Comparison of ENCODE assay signal across 13 cellular contexts in genomic region chr9:20041717-20042116, GRCh38.
DNase-seq lines count a peak whose midpoint lies in the region; ATAC-seq and TF ChIP-seq lines count a peak whose summit lies in the region.
"Had no signal": no experiment of that assay in that cellular context is flagged by ENCODE, and none has a peak within 500 bp of the region (broad histone marks: within the 10 kb centered on the region; RNA-seq: fewer than 3 reads in every experiment).

No MANE protein-coding gene starts in this region.

- DNase-seq in activated gamma-delta T cell treated with Interleukin-2 at 50 U/mL for 16 hours (peak; percentile 28), activated gamma-delta T cell (lab: John Stamatoyannopoulos, UW) (no peak), NCI-H2081 treated with DMSO at 0.1 percent for 48 hours (lab: John Stamatoyannopoulos, UW) (peak; percentile 45), GM10248 (ENCODE audit: extremely low spot score) (no peak), NCI-H510A treated with DMSO at 0.1 percent for 48 hours (lab: John Stamatoyannopoulos, UW) (no peak)
- DNase-seq in activated CD8-positive, alpha-beta T cell treated with anti-CD3 and anti-CD28 coated beads, Interleukin-2, amount 10 ng/mL, durations not matched to agents 7 days and 5 days = no peak
- no peak for DNase-seq in stimulated activated naive CD8-positive, alpha-beta T cell treated with anti-CD3 and anti-CD28 coated beads, Interleukin-15, amount 100 ng/mL, for 72 hours
- DNase-seq in stimulated activated CD4-positive, alpha-beta T cell treated with anti-CD3 and anti-CD28 coated beads, Interleukin-1b, Interleukin-23, amount 100 ng/mL, for 48 hours = no peak
- DNase-seq: central memory CD4-positive, alpha-beta T cell; gastrocnemius medialis; NCI-H1048; ovary had no signal

- POLR2A ChIA-PET in activated CD8-positive, alpha-beta T cell treated with anti-CD3 and anti-CD28 coated beads, Interleukin-2, amount 10 ng/mL, durations not matched to agents 7 days and 5 days (lab: Charles Lee) = no interaction called here
- POLR2A ChIA-PET in GM10248 (lab: Yijun Ruan, JAX) = no interaction called here

- H3K4me1 Mint-ChIP-seq in activated CD8-positive, alpha-beta T cell treated with anti-CD3 and anti-CD28 coated beads, Interleukin-2, amount 10 ng/mL, durations not matched to agents 7 days and 5 days (ENCODE audit: low read depth) = peaks cover 52% of the 10 kb centered on the region
- peaks cover 43% of the 10 kb centered on the region for H3K4me1 Mint-ChIP-seq in stimulated activated naive CD8-positive, alpha-beta T cell treated with anti-CD3 and anti-CD28 coated beads, Interleukin-15, amount 100 ng/mL, for 72 hours

- peaks cover 16% of the 10 kb centered on the region for H3K36me3 Mint-ChIP-seq in activated CD8-positive, alpha-beta T cell treated with anti-CD3 and anti-CD28 coated beads, Interleukin-2, amount 10 ng/mL, durations not matched to agents 7 days and 5 days (ENCODE audit: low read depth)
- H3K36me3 Mint-ChIP-seq: activated naive CD4-positive, alpha-beta T cell treated with anti-CD3 and anti-CD28 coated beads, Interleukin-2, amount 50 U/mL, for 24 hours had no signal

- H3K27ac Mint-ChIP-seq in activated CD8-positive, alpha-beta T cell treated with anti-CD3 and anti-CD28 coated beads, Interleukin-2, amount 10 ng/mL, durations not matched to agents 7 days and 5 days = peak overlapping the region; percentile 90
- peak overlapping the region in 1 of 2 donors; percentile 87 for H3K27ac Mint-ChIP-seq in stimulated activated naive CD8-positive, alpha-beta T cell treated with anti-CD3 and anti-CD28 coated beads, Interleukin-15, amount 100 ng/mL, for 72 hours

- no peak overlapping the region for H3K4me3 Mint-ChIP-seq in activated CD8-positive, alpha-beta T cell treated with anti-CD3 and anti-CD28 coated beads, Interleukin-2, amount 10 ng/mL, durations not matched to agents 7 days and 5 days
- no peak overlapping the region for H3K4me3 Mint-ChIP-seq in stimulated activated naive CD8-positive, alpha-beta T cell treated with anti-CD3 and anti-CD28 coated beads, Interleukin-15, amount 100 ng/mL, for 72 hours

- ATAC-seq in activated CD8-positive, alpha-beta T cell treated with anti-CD3 and anti-CD28 coated beads, Interleukin-2, amount 10 ng/mL, durations not matched to agents 7 days and 5 days = no peak
- peak; percentile 37 for ATAC-seq in stimulated activated naive CD8-positive, alpha-beta T cell treated with anti-CD3 and anti-CD28 coated beads, Interleukin-15, amount 100 ng/mL, for 72 hours
- ATAC-seq: gastrocnemius medialis had no signal

- H3K27me3 Mint-ChIP-seq in activated CD8-positive, alpha-beta T cell treated with anti-CD3 and anti-CD28 coated beads, Interleukin-2, amount 10 ng/mL, durations not matched to agents 7 days and 5 days (ENCODE audit: low read depth) = no peaks in the 10 kb centered on the region
- no peaks in the 10 kb centered on the region for H3K27me3 Mint-ChIP-seq in stimulated activated naive CD8-positive, alpha-beta T cell treated with anti-CD3 and anti-CD28 coated beads, Interleukin-15, amount 100 ng/mL, for 72 hours
- H3K27me3 Mint-ChIP-seq: activated naive CD4-positive, alpha-beta T cell treated with anti-CD3 and anti-CD28 coated beads, Interleukin-2, amount 50 U/mL, for 24 hours had no signal

- TF ChIP-seq CTCF in GM10248 (IDR thresholded peaks at IDR 0.05; ENCODE audit: control extremely low read depth, extremely low read depth, low read depth, missing control alignments) = no peak

- no peaks in the 10 kb centered on the region for H3K9me3 Mint-ChIP-seq in activated CD8-positive, alpha-beta T cell treated with anti-CD3 and anti-CD28 coated beads, Interleukin-2, amount 10 ng/mL, durations not matched to agents 7 days and 5 days (ENCODE audit: insufficient read depth)
- H3K9me3 Mint-ChIP-seq in stimulated activated naive CD8-positive, alpha-beta T cell treated with anti-CD3 and anti-CD28 coated beads, Interleukin-15, amount 100 ng/mL, for 72 hours = no peaks in the 10 kb centered on the region

- CTCF ChIA-PET in activated CD8-positive, alpha-beta T cell treated with anti-CD3 and anti-CD28 coated beads, Interleukin-2, amount 10 ng/mL, durations not matched to agents 7 days and 5 days (lab: Charles Lee) = interaction anchor here (0.6 to 1.6 kb wide), 3 partner anchors 8 to 95 kb away, joined by 3 read pairs; no protein-coding TSS in a partner anchor
- CTCF ChIA-PET in GM10248 (lab: Yijun Ruan, JAX) = no interaction called here

Comparison
In these comparisons a context has a peak if more than half of its experiments do, and no peak if none do; other contexts are left out.
1. DNase-seq: peak in activated gamma-delta T cell treated with Interleukin-2 at 50 U/mL for 16 hours (single experiment) and NCI-H2081 treated with DMSO at 0.1 percent for 48 hours (single experiment); none in activated gamma-delta T cell (single experiment), activated CD8-positive, alpha-beta T cell treated with anti-CD3 and anti-CD28 coated beads, Interleukin-2, amount 10 ng/mL, durations not matched to agents 7 days and 5 days (single experiment), stimulated activated naive CD8-positive, alpha-beta T cell treated with anti-CD3 and anti-CD28 coated beads, Interleukin-15, amount 100 ng/mL, for 72 hours (0 of 2), GM10248 (single experiment), stimulated activated CD4-positive, alpha-beta T cell treated with anti-CD3 and anti-CD28 coated beads, Interleukin-1b, Interleukin-23, amount 100 ng/mL, for 48 hours (single experiment) and NCI-H510A treated with DMSO at 0.1 percent for 48 hours (single experiment).